8 cellular contexts compared by ENCODE assay signal in the genomic region with DNA sequence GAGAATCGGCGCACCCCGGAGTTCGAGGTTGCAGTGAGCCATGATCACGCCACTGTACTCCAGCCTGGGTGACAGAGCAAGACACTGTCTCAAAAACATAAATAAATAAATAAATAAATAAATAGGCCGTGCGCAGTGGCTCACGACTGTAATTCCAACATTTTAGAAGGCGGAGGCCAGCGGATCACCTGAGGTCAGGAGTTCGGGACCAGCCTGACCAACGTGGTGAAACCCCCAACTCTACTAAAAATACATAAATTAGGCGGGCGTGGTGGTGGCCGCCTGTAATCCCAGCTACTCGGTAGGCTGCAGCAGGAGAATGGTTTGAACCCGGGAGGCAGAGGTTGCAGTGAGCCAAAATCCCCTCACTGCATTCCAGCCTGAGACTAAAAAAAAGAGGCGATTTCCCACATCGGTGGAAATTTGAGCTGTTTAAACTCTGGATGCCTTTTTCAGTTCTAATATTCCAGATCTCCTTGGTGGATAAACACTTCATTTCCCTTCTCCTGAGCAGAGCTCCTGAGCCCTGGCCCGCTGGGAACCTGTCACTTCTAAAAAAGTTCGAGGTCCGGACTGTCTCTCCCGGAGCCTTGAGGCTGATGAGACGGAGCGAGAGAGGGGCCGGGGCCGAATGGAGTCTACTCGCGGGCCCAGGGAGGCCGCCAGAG. TPM values are rescaled to one million over a fixed set of nuclear protein-coding genes. Genes with fewer than 3 reads are reported as not detected.
DNase-seq lines count a peak whose midpoint lies in the region; ATAC-seq and TF ChIP-seq lines count a peak whose summit lies in the region.

No MANE protein-coding gene starts in this region.

- peak overlapping the region; percentile 72 for H3K4me3 Mint-ChIP-seq in progenitor cell of endocrine pancreas (ENCODE audit: low read depth)

- H3K36me3 ChIP-seq in OCI-LY7 (ENCODE audit: insufficient read depth, low read length), result peaks cover 14% of the 10 kb centered on the region

- intact Hi-C loops in OCI-LY7 (cut with micrococcal nuclease; ENCODE audit: unreplicated experiment), result loop anchor here (1.0 kb wide), 3 partner anchors 28 to 190 kb away; no protein-coding TSS in a partner anchor

- no peaks in the 10 kb centered on the region for H3K36me3 Mint-ChIP-seq in progenitor cell of endocrine pancreas (ENCODE audit: insufficient read depth)

- H3K9me3 ChIP-seq in OCI-LY7 (ENCODE audit: low read length), result no peaks in the 10 kb centered on the region

- H3K4me3 ChIP-seq in GM12864 (ENCODE audit: low read depth, low read length) (peak overlapping the region; percentile 70), OCI-LY7 (ENCODE audit: low read depth, low read length, poor library complexity, severe bottlenecking) (peak overlapping the region; percentile 78)

- H3K9me2 ChIP-seq in OCI-LY7 (ENCODE audit: insufficient read depth, low read length), result no peaks in the 10 kb centered on the region

- no peak for ATAC-seq in GM19455 (IDR thresholded peaks at IDR 0.05; ENCODE audit: unreplicated experiment)

- DNase-seq in GM12864 (ENCODE audit: low read depth) (no peak), OCI-LY7 (ENCODE audit: low spot score) (no peak), epithelial cell of prostate (ENCODE audit: low read depth, low spot score) (no peak), progenitor cell of endocrine pancreas (ENCODE audit: low spot score, unreplicated experiment) (no peak), GOT3 (lab: John Stamatoyannopoulos, UW) (no peak), NCI-H526 treated with DMSO at 0.1 percent for 48 hours (lab: John Stamatoyannopoulos, UW) (no peak), DMS 273 treated with DMSO at 0.1 percent for 48 hours (lab: John Stamatoyannopoulos, UW) (no peak)

- H4K20me1 ChIP-seq in OCI-LY7 (ENCODE audit: insufficient read depth, low read length), result no peaks in the 10 kb centered on the region

- POLR2A ChIA-PET in OCI-LY7 (lab: Charles Lee), result interaction anchor here (1.8 kb wide), 1 partner anchor 27 kb away, joined by 11 read pairs; a partner anchor contains a TSS

- peak overlapping the region; percentile 73 for H2AFZ ChIP-seq in OCI-LY7 (ENCODE audit: low read length)

- no peaks in the 10 kb centered on the region for H3K9me3 Mint-ChIP-seq in progenitor cell of endocrine pancreas (ENCODE audit: low read depth)

- H3K4me2 ChIP-seq in OCI-LY7 (ENCODE audit: low read length), result peak overlapping the region; percentile 84

- BruUV-seq in OCI-LY7 (replicated peaks; lab: Mats Ljungman, UMichigan), result TSS peak; percentile 90

- TF ChIP-seq CTCF in GM12864 (IDR thresholded peaks at IDR 0.05; ENCODE audit: low read depth, low read length, missing control alignments), result peak; percentile 86
- no peak; the same call in none of the 2 replicates for TF ChIP-seq CTCF in OCI-LY7 (conservative IDR thresholded peaks at IDR 0.05; ENCODE audit: low read length)
- TF ChIP-seq CTCF in progenitor cell of endocrine pancreas (IDR thresholded peaks at IDR 0.05; ENCODE audit: unreplicated experiment), result no peak

- H3K27ac Mint-ChIP-seq in progenitor cell of endocrine pancreas, result no peak overlapping the region

- H3K27me3 Mint-ChIP-seq in progenitor cell of endocrine pancreas, result peaks cover 31% of the 10 kb centered on the region

- CTCF ChIA-PET in OCI-LY7 (lab: Charles Lee; ENCODE audit: unreplicated experiment), result no interaction called here

- peak overlapping the region; percentile 70 for H3K27ac ChIP-seq in OCI-LY7 (ENCODE audit: low read depth, low read length, poor library complexity, severe bottlenecking)
- peak overlapping the region; percentile 79 for H3K27ac ChIP-seq in epithelial cell of prostate

- peaks cover 9% of the 10 kb centered on the region; the same call in 1 of the 2 replicates for H3K79me2 ChIP-seq in OCI-LY7 (ENCODE audit: insufficient read depth, low read depth, low read length)

- H3K4me1 ChIP-seq in OCI-LY7 (ENCODE audit: insufficient read depth, low read length, poor library complexity, severe bottlenecking), result peaks cover 17% of the 10 kb centered on the region

- peaks cover 13% of the 10 kb centered on the region for H3K4me1 Mint-ChIP-seq in progenitor cell of endocrine pancreas (ENCODE audit: low read depth)

RNA-seq across cellular contexts. Expression of a gene that starts 2.0 kb away (rescaled TPM):
- total RNA-seq in OCI-LY7 (2014; rRNA removed; shearing (Covaris generic)), result 47.1 and 53.3 TPM in 2 replicates
- 67.3 and 75.2 TPM in 2 replicates for total RNA-seq in OCI-LY7 (2022)
- total RNA-seq in progenitor cell of endocrine pancreas, result 21.6 and 23.1 TPM in 2 replicates

RNA-seq across cellular contexts. Expression of a gene that starts 25.0 kb away (rescaled TPM):
- total RNA-seq in OCI-LY7 (2014; rRNA removed; shearing (Covaris generic)), result 2.0 and 2.2 TPM in 2 replicates
- 10.2 and 10.9 TPM in 2 replicates for total RNA-seq in OCI-LY7 (2022)
- 8.9 and 10.7 TPM in 2 replicates for total RNA-seq in progenitor cell of endocrine pancreas

RNA-seq across cellular contexts. Expression of a gene that starts 27.1 kb away (rescaled TPM):
- 13.3 and 20.9 TPM in 2 replicates for total RNA-seq in OCI-LY7 (2014; rRNA removed; shearing (Covaris generic))
- total RNA-seq in OCI-LY7 (2022), result 13.4 and 18.2 TPM in 2 replicates
- total RNA-seq in progenitor cell of endocrine pancreas, result 14.0 and 14.9 TPM in 2 replicates

RNA-seq across cellular contexts. Expression of a gene that starts 38.8 kb away (rescaled TPM):
- 48.9 and 61.0 TPM in 2 replicates for total RNA-seq in OCI-LY7 (2014; rRNA removed; shearing (Covaris generic))
- total RNA-seq in OCI-LY7 (2022), result 71.6 and 73.3 TPM in 2 replicates
- 69.9 and 70.5 TPM in 2 replicates for total RNA-seq in progenitor cell of endocrine pancreas

RNA-seq across cellular contexts. Expression of a gene that starts 57.8 kb away (rescaled TPM):
- 0.67 and 3.3 TPM in 2 replicates for total RNA-seq in OCI-LY7 (2014; rRNA removed; shearing (Covaris generic))
- total RNA-seq in OCI-LY7 (2022) (0.50 and 0.67 TPM in 2 replicates), progenitor cell of endocrine pancreas (0.73 and 0.77 TPM in 2 replicates)
